In the genomic region with DNA sequence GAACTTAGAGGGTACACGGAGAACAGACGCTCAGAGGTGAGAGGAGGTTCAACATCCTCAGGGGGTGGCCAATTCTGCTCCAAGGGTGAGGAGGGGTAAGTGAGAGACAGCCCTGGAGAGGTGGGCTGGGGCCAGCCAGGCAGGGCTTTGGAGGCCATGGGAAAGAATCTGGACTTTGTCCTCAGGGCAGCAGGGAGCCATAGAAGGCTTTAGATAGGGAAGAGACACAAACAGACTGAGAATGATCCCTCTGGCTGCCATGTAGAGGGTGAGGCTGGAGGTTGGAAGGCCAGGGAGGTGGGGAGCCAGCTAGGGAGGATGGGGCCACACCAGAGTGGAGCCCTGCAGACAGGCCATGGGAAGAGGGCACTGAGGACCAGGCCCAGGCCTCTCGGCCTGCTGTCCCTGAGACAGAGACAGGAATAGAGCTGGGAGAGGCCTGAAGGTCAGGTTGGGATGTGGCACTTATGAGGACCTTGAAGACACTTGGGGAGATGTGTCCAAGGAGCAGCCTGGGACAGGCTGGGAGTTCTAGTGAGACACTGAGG, we compare ENCODE assay signal across 1 cellular context.
TF ChIP-seq lines count a peak whose summit lies in the region.

No MANE protein-coding gene starts in this region.

TF ChIP-seq in HepG2, 621 proteins besides CTCF, POLR2A, EP300 and RAD21 (continued from another document and continues in another):
- TF ChIP-seq, protein P1, sequence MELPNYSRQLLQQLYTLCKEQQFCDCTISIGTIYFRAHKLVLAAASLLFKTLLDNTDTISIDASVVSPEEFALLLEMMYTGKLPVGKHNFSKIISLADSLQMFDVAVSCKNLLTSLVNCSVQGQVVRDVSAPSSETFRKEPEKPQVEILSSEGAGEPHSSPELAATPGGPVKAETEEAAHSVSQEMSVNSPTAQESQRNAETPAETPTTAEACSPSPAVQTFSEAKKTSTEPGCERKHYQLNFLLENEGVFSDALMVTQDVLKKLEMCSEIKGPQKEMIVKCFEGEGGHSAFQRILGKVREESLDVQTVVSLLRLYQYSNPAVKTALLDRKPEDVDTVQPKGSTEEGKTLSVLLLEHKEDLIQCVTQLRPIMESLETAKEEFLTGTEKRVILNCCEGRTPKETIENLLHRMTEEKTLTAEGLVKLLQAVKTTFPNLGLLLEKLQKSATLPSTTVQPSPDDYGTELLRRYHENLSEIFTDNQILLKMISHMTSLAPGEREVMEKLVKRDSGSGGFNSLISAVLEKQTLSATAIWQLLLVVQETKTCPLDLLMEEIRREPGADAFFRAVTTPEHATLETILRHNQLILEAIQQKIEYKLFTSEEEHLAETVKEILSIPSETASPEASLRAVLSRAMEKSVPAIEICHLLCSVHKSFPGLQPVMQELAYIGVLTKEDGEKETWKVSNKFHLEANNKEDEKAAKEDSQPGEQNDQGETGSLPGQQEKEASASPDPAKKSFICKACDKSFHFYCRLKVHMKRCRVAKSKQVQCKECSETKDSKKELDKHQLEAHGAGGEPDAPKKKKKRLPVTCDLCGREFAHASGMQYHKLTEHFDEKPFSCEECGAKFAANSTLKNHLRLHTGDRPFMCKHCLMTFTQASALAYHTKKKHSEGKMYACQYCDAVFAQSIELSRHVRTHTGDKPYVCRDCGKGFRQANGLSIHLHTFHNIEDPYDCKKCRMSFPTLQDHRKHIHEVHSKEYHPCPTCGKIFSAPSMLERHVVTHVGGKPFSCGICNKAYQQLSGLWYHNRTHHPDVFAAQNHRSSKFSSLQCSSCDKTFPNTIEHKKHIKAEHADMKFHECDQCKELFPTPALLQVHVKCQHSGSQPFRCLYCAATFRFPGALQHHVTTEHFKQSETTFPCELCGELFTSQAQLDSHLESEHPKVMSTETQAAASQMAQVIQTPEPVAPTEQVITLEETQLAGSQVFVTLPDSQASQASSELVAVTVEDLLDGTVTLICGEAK (IDR thresholded peaks at IDR 0.05), result no peak
- TF ChIP-seq, protein P1 (CRISPR knock-in tag; IDR thresholded peaks at IDR 0.05), result no peak
- TF ChIP-seq ZFP41 (CRISPR knock-in tag; IDR thresholded peaks at IDR 0.05; ENCODE audit: borderline replicate concordance), result no peak
- TF ChIP-seq, protein P2, sequence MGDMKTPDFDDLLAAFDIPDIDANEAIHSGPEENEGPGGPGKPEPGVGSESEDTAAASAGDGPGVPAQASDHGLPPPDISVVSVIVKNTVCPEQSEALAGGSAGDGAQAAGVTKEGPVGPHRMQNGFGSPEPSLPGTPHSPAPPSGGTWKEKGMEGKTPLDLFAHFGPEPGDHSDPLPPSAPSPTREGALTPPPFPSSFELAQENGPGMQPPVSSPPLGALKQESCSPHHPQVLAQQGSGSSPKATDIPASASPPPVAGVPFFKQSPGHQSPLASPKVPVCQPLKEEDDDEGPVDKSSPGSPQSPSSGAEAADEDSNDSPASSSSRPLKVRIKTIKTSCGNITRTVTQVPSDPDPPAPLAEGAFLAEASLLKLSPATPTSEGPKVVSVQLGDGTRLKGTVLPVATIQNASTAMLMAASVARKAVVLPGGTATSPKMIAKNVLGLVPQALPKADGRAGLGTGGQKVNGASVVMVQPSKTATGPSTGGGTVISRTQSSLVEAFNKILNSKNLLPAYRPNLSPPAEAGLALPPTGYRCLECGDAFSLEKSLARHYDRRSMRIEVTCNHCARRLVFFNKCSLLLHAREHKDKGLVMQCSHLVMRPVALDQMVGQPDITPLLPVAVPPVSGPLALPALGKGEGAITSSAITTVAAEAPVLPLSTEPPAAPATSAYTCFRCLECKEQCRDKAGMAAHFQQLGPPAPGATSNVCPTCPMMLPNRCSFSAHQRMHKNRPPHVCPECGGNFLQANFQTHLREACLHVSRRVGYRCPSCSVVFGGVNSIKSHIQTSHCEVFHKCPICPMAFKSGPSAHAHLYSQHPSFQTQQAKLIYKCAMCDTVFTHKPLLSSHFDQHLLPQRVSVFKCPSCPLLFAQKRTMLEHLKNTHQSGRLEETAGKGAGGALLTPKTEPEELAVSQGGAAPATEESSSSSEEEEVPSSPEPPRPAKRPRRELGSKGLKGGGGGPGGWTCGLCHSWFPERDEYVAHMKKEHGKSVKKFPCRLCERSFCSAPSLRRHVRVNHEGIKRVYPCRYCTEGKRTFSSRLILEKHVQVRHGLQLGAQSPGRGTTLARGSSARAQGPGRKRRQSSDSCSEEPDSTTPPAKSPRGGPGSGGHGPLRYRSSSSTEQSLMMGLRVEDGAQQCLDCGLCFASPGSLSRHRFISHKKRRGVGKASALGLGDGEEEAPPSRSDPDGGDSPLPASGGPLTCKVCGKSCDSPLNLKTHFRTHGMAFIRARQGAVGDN (CRISPR knock-in tag; IDR thresholded peaks at IDR 0.05), result peak; percentile 37; the same call in 1 of the 2 replicates
- no peak for TF ChIP-seq ZNF296 (CRISPR knock-in tag; conservative IDR thresholded peaks at IDR 0.05)
- TF ChIP-seq TBX3 (IDR thresholded peaks at IDR 0.05; ENCODE audit: borderline replicate concordance), result no peak
- no peak for TF ChIP-seq PHF21A (CRISPR knock-in tag; IDR thresholded peaks at IDR 0.05)
- no peak for TF ChIP-seq JARID2 (CRISPR knock-in tag; IDR thresholded peaks at IDR 0.05; ENCODE audit: insufficient replicate concordance)
- TF ChIP-seq, protein P3, sequence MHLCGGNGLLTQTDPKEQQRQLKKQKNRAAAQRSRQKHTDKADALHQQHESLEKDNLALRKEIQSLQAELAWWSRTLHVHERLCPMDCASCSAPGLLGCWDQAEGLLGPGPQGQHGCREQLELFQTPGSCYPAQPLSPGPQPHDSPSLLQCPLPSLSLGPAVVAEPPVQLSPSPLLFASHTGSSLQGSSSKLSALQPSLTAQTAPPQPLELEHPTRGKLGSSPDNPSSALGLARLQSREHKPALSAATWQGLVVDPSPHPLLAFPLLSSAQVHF (CRISPR knock-in tag; IDR thresholded peaks at IDR 0.05), result no peak
- no peak for TF ChIP-seq STAG1 (CRISPR knock-in tag; IDR thresholded peaks at IDR 0.05)
- no peak for TF ChIP-seq CCAR2 (optimal IDR thresholded peaks at IDR 0.05; ENCODE audit: low read depth, low read length)
- TF ChIP-seq, protein P4, sequence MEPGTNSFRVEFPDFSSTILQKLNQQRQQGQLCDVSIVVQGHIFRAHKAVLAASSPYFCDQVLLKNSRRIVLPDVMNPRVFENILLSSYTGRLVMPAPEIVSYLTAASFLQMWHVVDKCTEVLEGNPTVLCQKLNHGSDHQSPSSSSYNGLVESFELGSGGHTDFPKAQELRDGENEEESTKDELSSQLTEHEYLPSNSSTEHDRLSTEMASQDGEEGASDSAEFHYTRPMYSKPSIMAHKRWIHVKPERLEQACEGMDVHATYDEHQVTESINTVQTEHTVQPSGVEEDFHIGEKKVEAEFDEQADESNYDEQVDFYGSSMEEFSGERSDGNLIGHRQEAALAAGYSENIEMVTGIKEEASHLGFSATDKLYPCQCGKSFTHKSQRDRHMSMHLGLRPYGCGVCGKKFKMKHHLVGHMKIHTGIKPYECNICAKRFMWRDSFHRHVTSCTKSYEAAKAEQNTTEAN (CRISPR knock-in tag; conservative IDR thresholded peaks at IDR 0.05), result no peak
- TF ChIP-seq ARNT2 (CRISPR knock-in tag; IDR thresholded peaks at IDR 0.05; ENCODE audit: low read depth), result no peak
- TF ChIP-seq, protein P5, sequence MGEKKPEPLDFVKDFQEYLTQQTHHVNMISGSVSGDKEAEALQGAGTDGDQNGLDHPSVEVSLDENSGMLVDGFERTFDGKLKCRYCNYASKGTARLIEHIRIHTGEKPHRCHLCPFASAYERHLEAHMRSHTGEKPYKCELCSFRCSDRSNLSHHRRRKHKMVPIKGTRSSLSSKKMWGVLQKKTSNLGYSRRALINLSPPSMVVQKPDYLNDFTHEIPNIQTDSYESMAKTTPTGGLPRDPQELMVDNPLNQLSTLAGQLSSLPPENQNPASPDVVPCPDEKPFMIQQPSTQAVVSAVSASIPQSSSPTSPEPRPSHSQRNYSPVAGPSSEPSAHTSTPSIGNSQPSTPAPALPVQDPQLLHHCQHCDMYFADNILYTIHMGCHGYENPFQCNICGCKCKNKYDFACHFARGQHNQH (CRISPR knock-in tag; IDR thresholded peaks at IDR 0.05), result peak; percentile 25; the same call in 1 of the 2 replicates
- TF ChIP-seq GABPB1 (CRISPR knock-in tag; IDR thresholded peaks at IDR 0.05), result no peak
- no peak for TF ChIP-seq HES4 (CRISPR knock-in tag; IDR thresholded peaks at IDR 0.05; ENCODE audit: borderline replicate concordance)
- TF ChIP-seq, protein P6, sequence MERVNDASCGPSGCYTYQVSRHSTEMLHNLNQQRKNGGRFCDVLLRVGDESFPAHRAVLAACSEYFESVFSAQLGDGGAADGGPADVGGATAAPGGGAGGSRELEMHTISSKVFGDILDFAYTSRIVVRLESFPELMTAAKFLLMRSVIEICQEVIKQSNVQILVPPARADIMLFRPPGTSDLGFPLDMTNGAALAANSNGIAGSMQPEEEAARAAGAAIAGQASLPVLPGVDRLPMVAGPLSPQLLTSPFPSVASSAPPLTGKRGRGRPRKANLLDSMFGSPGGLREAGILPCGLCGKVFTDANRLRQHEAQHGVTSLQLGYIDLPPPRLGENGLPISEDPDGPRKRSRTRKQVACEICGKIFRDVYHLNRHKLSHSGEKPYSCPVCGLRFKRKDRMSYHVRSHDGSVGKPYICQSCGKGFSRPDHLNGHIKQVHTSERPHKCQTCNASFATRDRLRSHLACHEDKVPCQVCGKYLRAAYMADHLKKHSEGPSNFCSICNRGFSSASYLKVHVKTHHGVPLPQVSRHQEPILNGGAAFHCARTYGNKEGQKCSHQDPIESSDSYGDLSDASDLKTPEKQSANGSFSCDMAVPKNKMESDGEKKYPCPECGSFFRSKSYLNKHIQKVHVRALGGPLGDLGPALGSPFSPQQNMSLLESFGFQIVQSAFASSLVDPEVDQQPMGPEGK (CRISPR knock-in tag; IDR thresholded peaks at IDR 0.05), result peak; percentile 20; the same call in 1 of the 2 replicates
- no peak for TF ChIP-seq HOXA7 (CRISPR knock-in tag; IDR thresholded peaks at IDR 0.05)
- no peak for TF ChIP-seq SP5 (CRISPR knock-in tag; IDR thresholded peaks at IDR 0.05; ENCODE audit: borderline replicate concordance, low read depth)
- no peak for TF ChIP-seq NFE2 (CRISPR knock-in tag; IDR thresholded peaks at IDR 0.05)
- no peak for TF ChIP-seq ZSCAN25 (CRISPR knock-in tag; IDR thresholded peaks at IDR 0.05)
- TF ChIP-seq, protein P7, sequence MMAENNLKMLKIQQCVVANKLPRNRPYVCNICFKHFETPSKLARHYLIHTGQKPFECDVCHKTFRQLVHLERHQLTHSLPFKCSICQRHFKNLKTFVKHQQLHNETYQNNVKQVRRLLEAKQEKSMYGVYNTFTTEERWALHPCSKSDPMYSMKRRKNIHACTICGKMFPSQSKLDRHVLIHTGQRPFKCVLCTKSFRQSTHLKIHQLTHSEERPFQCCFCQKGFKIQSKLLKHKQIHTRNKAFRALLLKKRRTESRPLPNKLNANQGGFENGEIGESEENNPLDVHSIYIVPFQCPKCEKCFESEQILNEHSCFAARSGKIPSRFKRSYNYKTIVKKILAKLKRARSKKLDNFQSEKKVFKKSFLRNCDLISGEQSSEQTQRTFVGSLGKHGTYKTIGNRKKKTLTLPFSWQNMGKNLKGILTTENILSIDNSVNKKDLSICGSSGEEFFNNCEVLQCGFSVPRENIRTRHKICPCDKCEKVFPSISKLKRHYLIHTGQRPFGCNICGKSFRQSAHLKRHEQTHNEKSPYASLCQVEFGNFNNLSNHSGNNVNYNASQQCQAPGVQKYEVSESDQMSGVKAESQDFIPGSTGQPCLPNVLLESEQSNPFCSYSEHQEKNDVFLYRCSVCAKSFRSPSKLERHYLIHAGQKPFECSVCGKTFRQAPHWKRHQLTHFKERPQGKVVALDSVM (CRISPR knock-in tag; IDR thresholded peaks at IDR 0.05), result peak; percentile 45; the same call in 1 of the 2 replicates
- no peak for TF ChIP-seq PHF5A (CRISPR knock-in tag; IDR thresholded peaks at IDR 0.05; ENCODE audit: low read depth, unreplicated experiment)
- TF ChIP-seq, protein P8, sequence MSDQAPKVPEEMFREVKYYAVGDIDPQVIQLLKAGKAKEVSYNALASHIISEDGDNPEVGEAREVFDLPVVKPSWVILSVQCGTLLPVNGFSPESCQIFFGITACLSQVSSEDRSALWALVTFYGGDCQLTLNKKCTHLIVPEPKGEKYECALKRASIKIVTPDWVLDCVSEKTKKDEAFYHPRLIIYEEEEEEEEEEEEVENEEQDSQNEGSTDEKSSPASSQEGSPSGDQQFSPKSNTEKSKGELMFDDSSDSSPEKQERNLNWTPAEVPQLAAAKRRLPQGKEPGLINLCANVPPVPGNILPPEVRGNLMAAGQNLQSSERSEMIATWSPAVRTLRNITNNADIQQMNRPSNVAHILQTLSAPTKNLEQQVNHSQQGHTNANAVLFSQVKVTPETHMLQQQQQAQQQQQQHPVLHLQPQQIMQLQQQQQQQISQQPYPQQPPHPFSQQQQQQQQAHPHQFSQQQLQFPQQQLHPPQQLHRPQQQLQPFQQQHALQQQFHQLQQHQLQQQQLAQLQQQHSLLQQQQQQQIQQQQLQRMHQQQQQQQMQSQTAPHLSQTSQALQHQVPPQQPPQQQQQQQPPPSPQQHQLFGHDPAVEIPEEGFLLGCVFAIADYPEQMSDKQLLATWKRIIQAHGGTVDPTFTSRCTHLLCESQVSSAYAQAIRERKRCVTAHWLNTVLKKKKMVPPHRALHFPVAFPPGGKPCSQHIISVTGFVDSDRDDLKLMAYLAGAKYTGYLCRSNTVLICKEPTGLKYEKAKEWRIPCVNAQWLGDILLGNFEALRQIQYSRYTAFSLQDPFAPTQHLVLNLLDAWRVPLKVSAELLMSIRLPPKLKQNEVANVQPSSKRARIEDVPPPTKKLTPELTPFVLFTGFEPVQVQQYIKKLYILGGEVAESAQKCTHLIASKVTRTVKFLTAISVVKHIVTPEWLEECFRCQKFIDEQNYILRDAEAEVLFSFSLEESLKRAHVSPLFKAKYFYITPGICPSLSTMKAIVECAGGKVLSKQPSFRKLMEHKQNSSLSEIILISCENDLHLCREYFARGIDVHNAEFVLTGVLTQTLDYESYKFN (CRISPR knock-in tag; conservative IDR thresholded peaks at IDR 0.05), result 0 out of 2 replicates have a peak, but pooled peaks have one; percentile 28
- no peak for TF ChIP-seq CEBPB (IDR thresholded peaks at IDR 0.05; ENCODE audit: borderline replicate concordance, low read depth, low read length)
